ENCODE assay signal across 8 cellular contexts in the genomic region with DNA sequence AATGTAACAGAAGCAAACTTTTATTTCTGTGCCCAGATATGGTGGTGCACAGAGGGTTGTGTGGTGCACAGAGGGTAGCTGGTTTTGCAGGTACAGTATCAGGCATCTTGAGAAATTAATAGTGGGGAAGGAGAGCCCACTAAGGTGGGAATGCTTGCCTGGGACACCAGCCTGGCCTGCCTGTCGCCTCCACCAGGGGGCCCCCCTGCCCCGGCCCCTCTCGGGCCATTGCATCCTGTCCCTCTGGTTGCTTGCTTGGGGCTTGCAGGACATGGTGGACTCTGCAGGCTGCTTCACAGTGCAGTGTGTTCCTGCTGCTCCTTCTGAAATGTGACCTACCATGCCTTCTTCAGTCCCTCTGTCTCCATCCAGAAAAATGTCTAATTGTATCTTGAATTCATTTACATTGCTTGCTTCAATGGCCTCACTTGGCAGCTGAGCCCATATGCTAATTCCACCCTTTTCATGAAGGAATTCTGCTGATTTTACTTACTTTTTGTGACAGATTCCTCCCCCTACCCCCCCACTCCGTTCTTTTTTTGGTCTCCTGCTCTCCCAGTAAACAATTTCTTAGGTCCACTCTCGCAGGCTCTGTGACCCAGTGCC.
DNase-seq lines count a peak whose midpoint lies in the region; ATAC-seq and TF ChIP-seq lines count a peak whose summit lies in the region.

No MANE protein-coding gene starts in this region.

- peak overlapping the region; percentile 15 for H3K4me2 ChIP-seq in neural progenitor cell

- TF ChIP-seq CTCF in neural progenitor cell (IDR thresholded peaks at IDR 0.05), result peak; percentile 83

- no peaks in the 10 kb centered on the region for H3K4me1 Mint-ChIP-seq in activated CD4-positive, alpha-beta T cell treated with anti-CD3 and anti-CD28 coated beads, Interleukin-2, amount 10 ng/mL, durations not matched to agents 7 days and 5 days
- H3K4me1 Mint-ChIP-seq in neural progenitor cell, result peaks cover 42% of the 10 kb centered on the region

- no peaks in the 10 kb centered on the region for H4K20me1 ChIP-seq in neural progenitor cell (ENCODE audit: low read depth)

- CTCF ChIA-PET in activated CD4-positive, alpha-beta T cell treated with anti-CD3 and anti-CD28 coated beads, Interleukin-2, amount 10 ng/mL, durations not matched to agents 7 days and 5 days (lab: Charles Lee), result interaction anchor here (1.4 kb wide), 1 partner anchor 9 kb away, joined by 5 read pairs; no protein-coding TSS in a partner anchor

- POLR2A ChIA-PET in activated CD4-positive, alpha-beta T cell treated with anti-CD3 and anti-CD28 coated beads, Interleukin-2, amount 10 ng/mL, durations not matched to agents 7 days and 5 days (lab: Charles Lee), result no interaction called here

- peaks cover 15% of the 10 kb centered on the region for H3K36me3 Mint-ChIP-seq in activated CD4-positive, alpha-beta T cell treated with anti-CD3 and anti-CD28 coated beads, Interleukin-2, amount 10 ng/mL, durations not matched to agents 7 days and 5 days (ENCODE audit: low read depth)
- peaks cover 2% of the 10 kb centered on the region for H3K36me3 Mint-ChIP-seq in neural progenitor cell

- H3K27me3 ChIP-seq in neural progenitor cell, result no peaks in the 10 kb centered on the region

- no peak overlapping the region for H3K4me3 Mint-ChIP-seq in activated CD4-positive, alpha-beta T cell treated with anti-CD3 and anti-CD28 coated beads, Interleukin-2, amount 10 ng/mL, durations not matched to agents 7 days and 5 days
- H3K4me3 Mint-ChIP-seq in neural progenitor cell, result peak overlapping the region; percentile 38

- H3K4me3 ChIP-seq in neural progenitor cell, result no peak overlapping the region

- peaks cover 3% of the 10 kb centered on the region for H3K36me3 ChIP-seq in neural progenitor cell

- H3K9ac ChIP-seq in neural progenitor cell, result no peak overlapping the region

- peaks cover 17% of the 10 kb centered on the region for H3K4me1 ChIP-seq in neural progenitor cell

- no peaks in the 10 kb centered on the region for H3K79me2 ChIP-seq in neural progenitor cell (ENCODE audit: low read depth)

- peaks cover 9% of the 10 kb centered on the region for H3K9me3 ChIP-seq in neural progenitor cell (ENCODE audit: low read depth)

- H3K9me3 Mint-ChIP-seq in activated CD4-positive, alpha-beta T cell treated with anti-CD3 and anti-CD28 coated beads, Interleukin-2, amount 10 ng/mL, durations not matched to agents 7 days and 5 days, result peaks cover 16% of the 10 kb centered on the region
- H3K9me3 Mint-ChIP-seq in neural progenitor cell, result peaks cover 12% of the 10 kb centered on the region

- DNase-seq in COLO668 (lab: John Stamatoyannopoulos, UW; ENCODE audit: unreplicated experiment) (peak; percentile 21), HK-2 (ENCODE audit: unreplicated experiment) (peak; percentile 21), neural progenitor cell (ENCODE audit: low spot score) (peak; percentile 69)
- peak; percentile 23 for DNase-seq in activated CD4-positive, alpha-beta T cell treated with anti-CD3 and anti-CD28 coated beads, Interleukin-2, amount 10 ng/mL, durations not matched to agents 7 days and 5 days

- ATAC-seq in esophagus mucosa (peak; percentile 35), GM19467 (IDR thresholded peaks at IDR 0.05; ENCODE audit: unreplicated experiment) (no peak), GM18873 (IDR thresholded peaks at IDR 0.05; ENCODE audit: low FRiP score, unreplicated experiment) (no peak), GM21360 (IDR thresholded peaks at IDR 0.05; ENCODE audit: unreplicated experiment) (no peak)

- H2AFZ ChIP-seq in neural progenitor cell (replicated peaks), result peak overlapping the region; percentile 36

- no peaks in the 10 kb centered on the region for H3F3A ChIP-seq in neural progenitor cell (ENCODE audit: low read depth)

- no peaks in the 10 kb centered on the region for H3K27me3 Mint-ChIP-seq in activated CD4-positive, alpha-beta T cell treated with anti-CD3 and anti-CD28 coated beads, Interleukin-2, amount 10 ng/mL, durations not matched to agents 7 days and 5 days
- H3K27me3 Mint-ChIP-seq in neural progenitor cell (ENCODE audit: insufficient read depth, low read depth), result peaks cover 7% of the 10 kb centered on the region

- H3K27ac Mint-ChIP-seq in activated CD4-positive, alpha-beta T cell treated with anti-CD3 and anti-CD28 coated beads, Interleukin-2, amount 10 ng/mL, durations not matched to agents 7 days and 5 days, result no peak overlapping the region
- H3K27ac Mint-ChIP-seq in neural progenitor cell, result no peak overlapping the region

- no peak overlapping the region for H3K27ac ChIP-seq in neural progenitor cell
